14 cellular contexts compared by ENCODE assay signal in the genomic region with DNA sequence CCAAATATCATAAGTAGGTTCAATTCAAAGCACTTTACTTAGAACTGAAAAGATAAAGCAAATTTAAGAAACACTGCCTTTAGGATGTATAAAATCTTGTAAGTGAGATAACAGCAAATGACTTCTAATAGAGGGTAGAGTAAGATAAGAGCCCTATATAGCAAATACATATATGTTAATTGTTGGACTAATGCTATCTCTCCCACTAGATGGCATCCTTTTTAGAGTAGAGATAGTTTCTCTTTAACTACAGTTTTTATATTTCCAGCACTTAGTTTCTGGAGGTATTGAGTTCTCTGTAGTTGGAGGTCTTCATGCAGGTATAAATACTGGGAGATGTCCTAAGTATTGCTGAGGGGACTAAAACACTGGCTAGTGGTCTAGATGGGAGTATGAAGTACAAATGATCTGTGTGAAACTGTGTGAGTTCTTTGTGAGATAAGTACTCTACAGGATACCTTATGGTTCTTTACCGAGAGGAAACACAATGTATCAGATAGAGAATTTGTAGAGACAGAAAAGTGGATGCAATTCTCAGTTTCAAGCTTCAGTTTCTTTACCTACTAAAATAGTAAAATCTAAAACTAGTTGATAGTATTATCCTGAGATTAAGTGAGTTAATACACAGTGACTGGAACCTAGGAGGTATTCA.
A peak's percentile ranks its signal among the peaks of the same experiment; 100 is the strongest.
DNase-seq lines count a peak whose midpoint lies in the region; ATAC-seq and TF ChIP-seq lines count a peak whose summit lies in the region.
"Had no signal": no experiment of that assay in that cellular context is flagged by ENCODE, and none has a peak within 500 bp of the region (broad histone marks: within the 10 kb centered on the region; RNA-seq: fewer than 3 reads in every experiment).

No MANE protein-coding gene starts in this region.

- no peaks in the 10 kb centered on the region for H3K4me1 Mint-ChIP-seq in Caco-2 (ENCODE audit: low read depth, unreplicated experiment)
- H3K4me1 Mint-ChIP-seq in H9, result peaks cover 22 to 26% of the 10 kb centered on the region in 2 experiments
- peaks cover 4% of the 10 kb centered on the region for H3K4me1 Mint-ChIP-seq in stimulated activated memory B cell treated with anti-CD40 and anti-IgM and Interleukin-4, amounts not matched to agents 10 μg/mL and 1 μg/mL and 100 μg/mL, for 72 hours

- H3K4me2 ChIP-seq in H9 (ENCODE audit: insufficient read depth, insufficient read length, low read length) (no peak overlapping the region), hepatocyte (no peak overlapping the region)

- H3K27ac Mint-ChIP-seq in Caco-2 (ENCODE audit: unreplicated experiment) (no peak overlapping the region), H9 (no peak overlapping the region; a peak in 3 of 7 replicates)
- no peak overlapping the region for H3K27ac Mint-ChIP-seq in stimulated activated memory B cell treated with anti-CD40 and anti-IgM and Interleukin-4, amounts not matched to agents 10 μg/mL and 1 μg/mL and 100 μg/mL, for 72 hours
- H3K27ac Mint-ChIP-seq: natural killer cell treated with Interleukin-12 subunit alpha and Interleukin-12 subunit beta and Interleukin-15 and Interleukin-18, amount 100 ng/mL, for 72 hours; T-helper 1 cell treated with Interleukin-12 subunit alpha and Interleukin-12 subunit beta and Interleukin-4 antibody, amounts not matched to agents 30 μg/mL and 1 μg/mL, for 36 hours had no signal

- H4K91ac ChIP-seq in H9 (ENCODE audit: insufficient read length, low read depth, low read length), result no peak overlapping the region

- no peak overlapping the region for H2BK5ac ChIP-seq in H9 (ENCODE audit: insufficient read length, low read length)

- no peak overlapping the region for H2BK15ac ChIP-seq in H9 (ENCODE audit: low read depth, low read length)

- H3K79me2 ChIP-seq in H9 (ENCODE audit: insufficient read depth, low read length) (no peaks in the 10 kb centered on the region), hepatocyte (no peaks in the 10 kb centered on the region)

- H2BK20ac ChIP-seq in H9 (ENCODE audit: low read depth, low read length, poor library complexity, severe bottlenecking), result no peak overlapping the region

- H2BK12ac ChIP-seq in H9 (ENCODE audit: insufficient read length, low read depth, low read length), result no peak overlapping the region

- H3K27me3 Mint-ChIP-seq in Caco-2 (ENCODE audit: insufficient read depth, unreplicated experiment), result peaks cover 2% of the 10 kb centered on the region
- H3K27me3 Mint-ChIP-seq in H9 (ENCODE audit: low read depth), result no peaks in the 10 kb centered on the region
- no peaks in the 10 kb centered on the region for H3K27me3 Mint-ChIP-seq in stimulated activated memory B cell treated with anti-CD40 and anti-IgM and Interleukin-4, amounts not matched to agents 10 μg/mL and 1 μg/mL and 100 μg/mL, for 72 hours
- H3K27me3 Mint-ChIP-seq: natural killer cell treated with Interleukin-12 subunit alpha and Interleukin-12 subunit beta and Interleukin-15 and Interleukin-18, amount 100 ng/mL, for 72 hours had no signal

- H3K4me3 Mint-ChIP-seq in Caco-2 (ENCODE audit: unreplicated experiment) (no peak overlapping the region), H9 (no peak overlapping the region)
- H3K4me3 Mint-ChIP-seq in stimulated activated memory B cell treated with anti-CD40 and anti-IgM and Interleukin-4, amounts not matched to agents 10 μg/mL and 1 μg/mL and 100 μg/mL, for 72 hours, result no peak overlapping the region
- H3K4me3 Mint-ChIP-seq: natural killer cell treated with Interleukin-12 subunit alpha and Interleukin-12 subunit beta and Interleukin-15 and Interleukin-18, amount 100 ng/mL, for 72 hours; T-helper 1 cell treated with Interleukin-12 subunit alpha and Interleukin-12 subunit beta and Interleukin-4 antibody, amounts not matched to agents 30 μg/mL and 1 μg/mL, for 36 hours had no signal

- WGBS in H9 (ENCODE audit: extremely low coverage, insufficient read length, low lambda C conversion rate), result no CpG with 5 or more reads among the region's 1 CpG
- WGBS in hepatocyte (ENCODE audit: low lambda C conversion rate, missing lambda C conversion rate), result 56% methylated on average over 1 of the region's 1 CpG
- 32 to 51% methylated on average over 1 of the region's 1 CpG for WGBS in testis, 2 donors

- H3K4me3 ChIP-seq in Caco-2 (ENCODE audit: low read depth, low read length) (no peak overlapping the region), hepatocyte (no peak overlapping the region), testis (no peak overlapping the region), H7 (ENCODE audit: insufficient read depth, low read depth, low read length) (no peak overlapping the region)
- H3K4me3 ChIP-seq: suprapubic skin had no signal

- no peak overlapping the region for H3K4ac ChIP-seq in H9 (ENCODE audit: low read depth, low read length)

- no peaks in the 10 kb centered on the region for H3K79me1 ChIP-seq in H9 (ENCODE audit: insufficient read depth, low read depth, low read length, poor library complexity, severe bottlenecking)

- H2AFZ ChIP-seq in H9 (ENCODE audit: low read length) (no peak overlapping the region), hepatocyte (no peak overlapping the region)

- BruUV-seq in Caco-2 (replicated peaks; lab: Mats Ljungman, UMichigan), result no TSS peak

- no peak overlapping the region for H3K27ac ChIP-seq in H9 (ENCODE audit: insufficient read length, low read depth, low read length)
- no peak overlapping the region for H3K27ac ChIP-seq in hepatocyte
- H3K27ac ChIP-seq in testis, result no peak overlapping the region
- H3K27ac ChIP-seq: epithelial cell of prostate, suprapubic skin had no signal

- no peak overlapping the region for H3K56ac ChIP-seq in H9 (ENCODE audit: insufficient read length, low read depth, low read length)

- no peak overlapping the region for H3K9ac ChIP-seq in H9 (ENCODE audit: extremely low read depth, insufficient read length, low read length)

- no peak overlapping the region for H2AK5ac ChIP-seq in H9 (ENCODE audit: insufficient read length, low read length)

- H3K9me2 ChIP-seq in hepatocyte (replicated peaks; ENCODE audit: insufficient read depth), result no peaks in the 10 kb centered on the region

- H3K36me3 Mint-ChIP-seq in Caco-2 (ENCODE audit: insufficient read depth, unreplicated experiment) (no peaks in the 10 kb centered on the region), H9 (ENCODE audit: insufficient read depth in 1 of 3, low read depth in 3 of 3) (no peaks in the 10 kb centered on the region; a peak in 1 of 7 replicates)
- H3K36me3 Mint-ChIP-seq in stimulated activated memory B cell treated with anti-CD40 and anti-IgM and Interleukin-4, amounts not matched to agents 10 μg/mL and 1 μg/mL and 100 μg/mL, for 72 hours, result peaks cover 7% of the 10 kb centered on the region

- POLR2A ChIA-PET in Caco-2 (lab: Charles Lee), result no interaction called here

- no peaks in the 10 kb centered on the region for H3K36me3 ChIP-seq in Caco-2 (ENCODE audit: control insufficient read depth, insufficient read depth, low read length)
- H3K36me3 ChIP-seq in hepatocyte (replicated peaks; ENCODE audit: insufficient read depth, low read depth), result no peaks in the 10 kb centered on the region
- H3K36me3 ChIP-seq in testis (ENCODE audit: low read depth, missing control alignments), result no peaks in the 10 kb centered on the region
- no peaks in the 10 kb centered on the region for H3K36me3 ChIP-seq in H7 (replicated peaks; ENCODE audit: control insufficient read depth, insufficient read depth, low read length)
- H3K36me3 ChIP-seq: suprapubic skin had no signal

- H4K20me1 ChIP-seq in H9 (ENCODE audit: control insufficient read depth, insufficient read depth, insufficient read length), result no peaks in the 10 kb centered on the region
- H4K20me1 ChIP-seq in hepatocyte (ENCODE audit: insufficient read depth, poor library complexity, severe bottlenecking), result no peaks in the 10 kb centered on the region

- no peaks in the 10 kb centered on the region for H3K4me1 ChIP-seq in Caco-2
- H3K4me1 ChIP-seq in H9 (ENCODE audit: insufficient read depth, low read length), result no peaks in the 10 kb centered on the region; the same call in 1 of the 2 replicates
- H3K4me1 ChIP-seq in hepatocyte (ENCODE audit: insufficient read depth), result no peaks in the 10 kb centered on the region
- no peaks in the 10 kb centered on the region for H3K4me1 ChIP-seq in testis
- H3K4me1 ChIP-seq: suprapubic skin had no signal

- no peak for ATAC-seq in stimulated activated memory B cell treated with anti-CD40 and anti-IgM and Interleukin-4, amounts not matched to agents 10 μg/mL and 1 μg/mL and 100 μg/mL, for 72 hours
- ATAC-seq: natural killer cell treated with Interleukin-12 subunit alpha and Interleukin-12 subunit beta and Interleukin-15 and Interleukin-18, amount 100 ng/mL, for 72 hours had no signal

- H3K9me3 Mint-ChIP-seq in Caco-2 (ENCODE audit: unreplicated experiment) (no peaks in the 10 kb centered on the region), H9 (no peaks in the 10 kb centered on the region; a peak in 1 of 5 replicates)
- no peaks in the 10 kb centered on the region for H3K9me3 Mint-ChIP-seq in stimulated activated memory B cell treated with anti-CD40 and anti-IgM and Interleukin-4, amounts not matched to agents 10 μg/mL and 1 μg/mL and 100 μg/mL, for 72 hours

- H3K9me3 ChIP-seq in Caco-2 (no peaks in the 10 kb centered on the region), H9 (ENCODE audit: control insufficient read depth, low read depth, low read length) (no peaks in the 10 kb centered on the region), hepatocyte (ENCODE audit: low read depth) (no peaks in the 10 kb centered on the region), testis (no peaks in the 10 kb centered on the region)
- H3K9me3 ChIP-seq: suprapubic skin had no signal

- H4K8ac ChIP-seq in H9 (replicated peaks; ENCODE audit: insufficient read length, low read depth, low read length), result no peak overlapping the region

- no peak overlapping the region for H3K23ac ChIP-seq in H9 (ENCODE audit: insufficient read length, low read depth, low read length)

- no peak overlapping the region for H3K18ac ChIP-seq in H9 (ENCODE audit: insufficient read length, low read depth, low read length)

- H4K5ac ChIP-seq in H9 (ENCODE audit: insufficient read length, low read depth, low read length), result no peak overlapping the region

- no peak overlapping the region for H2BK120ac ChIP-seq in H9 (ENCODE audit: low read depth, low read length, poor library complexity, severe bottlenecking)

- no peak overlapping the region for H3K14ac ChIP-seq in H9 (ENCODE audit: insufficient read depth, low read length)

- H3T11ph ChIP-seq in H9 (ENCODE audit: low read length), result no peak overlapping the region

- H3K23me2 ChIP-seq in H9 (ENCODE audit: insufficient read length, low read depth, low read length, poor library complexity, severe bottlenecking), result no peaks in the 10 kb centered on the region

- no peak for DNase-seq in Caco-2
- DNase-seq in H9, result no peak
- DNase-seq in NCI-H524 (lab: John Stamatoyannopoulos, UW), result peak; percentile 7 to 54
- DNase-seq in hepatocyte (ENCODE audit: low spot score), result peak; percentile 29
- no peak for DNase-seq in testis
- DNase-seq in NCI-H69 (lab: John Stamatoyannopoulos, UW), result no peak
- DNase-seq in H7, result no peak
- DNase-seq: GOT3, NCI-H2107 had no signal

- no peaks in the 10 kb centered on the region for H3K27me3 ChIP-seq in Caco-2 (replicated peaks; ENCODE audit: control insufficient read depth, insufficient read depth, low read length)
- H3K27me3 ChIP-seq in H9 (ENCODE audit: insufficient read depth, low read length), result no peaks in the 10 kb centered on the region
- H3K27me3 ChIP-seq in hepatocyte, result no peaks in the 10 kb centered on the region
- H3K27me3 ChIP-seq in testis, result no peaks in the 10 kb centered on the region
- no peaks in the 10 kb centered on the region for H3K27me3 ChIP-seq in H7 (ENCODE audit: control insufficient read depth, insufficient read depth, low read length)
- H3K27me3 ChIP-seq: suprapubic skin had no signal

- CTCF ChIA-PET in Caco-2 (lab: Charles Lee), result no interaction called here

- peak; percentile 16 to 24 for TF ChIP-seq CTCF in Caco-2 (IDR thresholded peaks at IDR 0.05; ENCODE audit: insufficient read depth in 1 of 2, low read depth in 1 of 2, low read length in 1 of 2, severe bottlenecking in 1 of 2, unreplicated experiment in 1 of 2)
- peak; percentile 59; the same call in 2 of the 3 replicates for TF ChIP-seq CTCF in H9 (conservative IDR thresholded peaks at IDR 0.05)
- peak; percentile 55 for TF ChIP-seq CTCF in hepatocyte (IDR thresholded peaks at IDR 0.05; ENCODE audit: poor library complexity)
- TF ChIP-seq CTCF in testis (IDR thresholded peaks at IDR 0.05), result no peak

- intact Hi-C loops in Caco-2 (cut with micrococcal nuclease; ENCODE audit: unreplicated experiment) (loop anchor here (1.0 kb wide), 1 partner anchor 264 kb away; no protein-coding TSS in a partner anchor), testis (cut with DNase I; ENCODE audit: low total_unique reads) (no loop called here)

- TF ChIP-seq POLR2A in testis (IDR thresholded peaks at IDR 0.05), result no peak

Comparison
In these comparisons a context has a peak if more than half of its experiments do, and no peak if none do; other contexts are left out.
1. DNase-seq: peak in NCI-H524 (2 of 2) and hepatocyte (single experiment); none in Caco-2 (0 of 2), H9 (single experiment), testis (single experiment), NCI-H69 (single experiment) and H7 (single experiment).
2. CTCF ChIP-seq: peak in Caco-2 (2 of 2), H9 (single experiment) and hepatocyte (single experiment); none in testis (0 of 3).